Comparison of ENCODE assay signal across 33 cellular contexts in genomic region chr6:23224540-23224939, GRCh38.
"Had no signal": no experiment of that assay in that cellular context is flagged by ENCODE, and none has a peak within 500 bp of the region (broad histone marks: within the 10 kb centered on the region; RNA-seq: fewer than 3 reads in every experiment).

No MANE protein-coding gene starts in this region.

- H3K9me3 ChIP-seq: adrenal gland, body of pancreas had no signal

- H3K27me3 ChIP-seq: adrenal gland, body of pancreas, brain microvascular endothelial cell, breast epithelium had no signal

- H3K27ac ChIP-seq: adrenal gland, body of pancreas, brain microvascular endothelial cell, breast epithelium, VCaP had no signal

- ATAC-seq: activated CD8-positive, alpha-beta T cell treated with anti-CD3 and anti-CD28 coated beads for 36 hours; activated naive CD4-positive, alpha-beta T cell treated with anti-CD3 and anti-CD28 coated beads, Interleukin-2, amount 50 U/mL, for 72 hours; activated T-cell treated with anti-CD3 and anti-CD28 coated beads, Interleukin-2, amount 50 U/mL, for 4 hours; activated T-cell treated with anti-CD3 and anti-CD28 coated beads, Interleukin-2, amount 50 U/mL, for 72 hours; activated T-helper 17 cell treated with anti-CD3 and anti-CD28 coated beads, Interleukin-2, amount 50 U/mL, for 72 hours; body of pancreas had no signal

- H3K4me3 ChIP-seq: adrenal gland, body of pancreas, breast epithelium had no signal

- FAIRE-seq: astrocyte, TTC549 had no signal

- H3K4me1 ChIP-seq: adrenal gland, body of pancreas, breast epithelium had no signal

- H3K36me3 ChIP-seq: adrenal gland, brain microvascular endothelial cell had no signal

- DNase-seq: activated B cell treated with CpG ODN at 0.5 μM for 24 hours; activated CD4-positive, alpha-beta memory T cell treated with anti-CD3 and anti-CD28 coated beads for 36 hours; activated CD4-positive, alpha-beta T cell treated with anti-CD3 and anti-CD28 coated beads for 4 hours; activated CD4-positive, alpha-beta T cell treated with anti-CD3 and anti-CD28 coated beads, Interleukin-2, amount 10 ng/mL, durations not matched to agents 24 days and 14 days; activated CD4-positive, alpha-beta T cell treated with anti-CD3 and anti-CD28 coated beads, Interleukin-2, amount 50 U/mL, for 1 hour; activated CD4-positive, alpha-beta T cell treated with anti-CD3 and anti-CD28 coated beads, Interleukin-2, amount 50 U/mL, for 4 hours; activated CD4-positive, CD25-positive, alpha-beta regulatory T cell treated with anti-CD3 and anti-CD28 coated beads, Interleukin-2, amount 50 U/mL, for 72 hours; activated CD8-positive, alpha-beta memory T cell treated with anti-CD3 and anti-CD28 coated beads, Interleukin-2, amount 50 U/mL, for 4 hours; activated CD8-positive, alpha-beta T cell treated with anti-CD3 and anti-CD28 coated beads for 36 hours; activated effector memory CD4-positive, alpha-beta T cell treated with anti-CD3 and anti-CD28 coated beads, Interleukin-2, amount 50 U/mL, for 16 hours; activated gamma-delta T cell treated with Interleukin-2 at 50 U/mL for 16 hours; activated naive CD4-positive, alpha-beta T cell; activated naive CD4-positive, alpha-beta T cell treated with anti-CD3 and anti-CD28 coated beads for 36 hours; activated naive CD4-positive, alpha-beta T cell treated with anti-CD3 and anti-CD28 coated beads, Interleukin-2, amount 50 U/mL, for 16 hours; activated naive CD8-positive, alpha-beta T cell treated with anti-CD3 and anti-CD28 coated beads for 36 hours; activated T-cell treated with anti-CD3 and anti-CD28 coated beads for 4 hours; activated T-cell treated with anti-CD3 and anti-CD28 coated beads, Interleukin-2, amount 50 U/mL, for 1 hour; activated T-cell treated with anti-CD3 and anti-CD28 coated beads, Interleukin-2, amount 50 U/mL, for 4 hours; activated T-cell treated with anti-CD3 and anti-CD28 coated beads, Interleukin-2, amount 50 U/mL, for 72 hours; adrenal gland; amniotic stem cell; aorta; body of pancreas; brain microvascular endothelial cell; central memory CD4-positive, alpha-beta T cell; T-helper 2 cell; T-helper 9 cell had no signal
